ENCODE assay signal across 1 cellular context in genomic region chr3:112675943-112676530, GRCh38.
TF ChIP-seq lines count a peak whose summit lies in the region.

No MANE protein-coding gene starts in this region.

TF ChIP-seq in HCT116, 20 proteins besides CTCF, POLR2A, EP300 and RAD21 (continued from another document):
- TF ChIP-seq TCF7L2 (IDR thresholded peaks at IDR 0.05; ENCODE audit: borderline replicate concordance, extremely low read depth, insufficient read depth, insufficient read length) (no peak), EZH2phosphoT487 (IDR thresholded peaks at IDR 0.05; ENCODE audit: borderline replicate concordance) (no peak), EGR1 (IDR thresholded peaks at IDR 0.05; ENCODE audit: low read depth) (no peak), YY1 (IDR thresholded peaks at IDR 0.05; ENCODE audit: extremely low read depth, insufficient replicate concordance, low read depth, low read length) (no peak)
- TF ChIP-seq, protein P1, sequence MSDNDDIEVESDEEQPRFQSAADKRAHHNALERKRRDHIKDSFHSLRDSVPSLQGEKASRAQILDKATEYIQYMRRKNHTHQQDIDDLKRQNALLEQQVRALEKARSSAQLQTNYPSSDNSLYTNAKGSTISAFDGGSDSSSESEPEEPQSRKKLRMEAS (IDR thresholded peaks at IDR 0.05), result no peak
TF ChIP-seq in HCT116: peak in this region for 0.
